Comparison of ENCODE assay signal across 26 cellular contexts in the genomic region with DNA sequence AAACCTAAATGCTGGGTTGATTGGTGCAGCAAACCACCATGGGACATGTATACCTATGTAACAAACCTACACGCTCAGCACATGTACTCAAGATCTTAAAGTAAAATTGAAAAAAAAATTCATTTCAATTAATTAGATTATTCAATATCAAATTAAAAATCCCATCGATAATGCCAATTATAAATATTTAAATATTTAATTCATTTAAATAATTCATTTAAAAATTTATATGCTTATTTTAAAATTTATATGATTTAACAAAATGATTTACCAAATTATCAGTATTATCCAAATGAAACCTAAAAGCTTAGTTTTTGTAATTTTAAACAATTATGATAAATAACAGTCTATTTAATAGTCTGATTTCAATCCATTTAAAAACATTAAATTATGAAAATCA.
"Had no signal": no experiment of that assay in that cellular context is flagged by ENCODE, and none has a peak within 500 bp of the region (broad histone marks: within the 10 kb centered on the region; RNA-seq: fewer than 3 reads in every experiment).

No MANE protein-coding gene starts in this region.

- H3K4me3 ChIP-seq: left ventricle myocardium inferior, lung, neural progenitor cell, right atrium auricular region, right lobe of liver, stomach, testis, thyroid gland, transverse colon, upper lobe of right lung had no signal

- DNase-seq: hypothalamus; immature natural killer cell; left ventricle myocardium inferior; mesendoderm; naive B cell; natural killer cell; nephron progenitor cell; occipital lobe; right lobe of liver; stimulated activated CD4-positive, alpha-beta T cell treated with anti-CD3 and anti-CD28 coated beads, Interleukin-12 subunit alpha, Interleukin-12 subunit beta, amount 100 ng/mL, for 4 hours; stimulated activated CD4-positive, alpha-beta T cell treated with anti-CD3 and anti-CD28 coated beads, Interleukin-15, amount 100 ng/mL, for 24 hours; stimulated activated CD4-positive, alpha-beta T cell treated with anti-CD3 and anti-CD28 coated beads, Interleukin-2, amount 100 ng/mL, for 24 hours; stimulated activated CD4-positive, alpha-beta T cell treated with anti-CD3 and anti-CD28 coated beads, Interleukin-4, amount 100 ng/mL, for 1 hour; stimulated activated naive B cell treated with anti-CD40 and anti-IgM and Interleukin-4, amounts not matched to agents 10 μg/mL and 1 μg/mL and 100 μg/mL, for 72 hours; stimulated activated naive CD8-positive, alpha-beta T cell treated with anti-CD3 and anti-CD28 coated beads, Interleukin-15, Interleukin-2, amounts not matched to agents 100 U/mL and 50 U/mL, for 24 hours; stomach; testis; thyroid gland; transverse colon; upper lobe of right lung had no signal

- ATAC-seq: natural killer cell; right lobe of liver; stimulated activated naive B cell treated with anti-CD40 and anti-IgM and Interleukin-4, amounts not matched to agents 10 μg/mL and 1 μg/mL and 100 μg/mL, for 72 hours; stimulated activated naive CD8-positive, alpha-beta T cell treated with anti-CD3 and anti-CD28 coated beads, Interleukin-15, Interleukin-2, amounts not matched to agents 100 U/mL and 50 U/mL, for 24 hours; upper lobe of right lung had no signal

- FAIRE-seq: islet of Langerhans, urothelium cell line had no signal

- H3K36me3 ChIP-seq: left ventricle myocardium inferior, neural progenitor cell, neutrophil, right atrium auricular region, right lobe of liver, stomach, thyroid gland, transverse colon, upper lobe of right lung had no signal

- H3K27me3 ChIP-seq: neural progenitor cell, neutrophil, right atrium auricular region, right lobe of liver, stomach, testis, thyroid gland, transverse colon, upper lobe of right lung had no signal

- H3K4me1 ChIP-seq: left ventricle myocardium inferior, neural progenitor cell, right atrium auricular region, right lobe of liver, stomach, testis, thyroid gland, transverse colon, upper lobe of right lung had no signal

- H3K27ac ChIP-seq: left ventricle myocardium inferior, neural progenitor cell, neutrophil, right atrium auricular region, right lobe of liver, stomach, testis, thyroid gland, transverse colon, upper lobe of right lung had no signal

- H3K9me3 ChIP-seq: neutrophil, right atrium auricular region, testis, thyroid gland had no signal
